Comparison of ENCODE assay signal across 10 cellular contexts in the genomic region with DNA sequence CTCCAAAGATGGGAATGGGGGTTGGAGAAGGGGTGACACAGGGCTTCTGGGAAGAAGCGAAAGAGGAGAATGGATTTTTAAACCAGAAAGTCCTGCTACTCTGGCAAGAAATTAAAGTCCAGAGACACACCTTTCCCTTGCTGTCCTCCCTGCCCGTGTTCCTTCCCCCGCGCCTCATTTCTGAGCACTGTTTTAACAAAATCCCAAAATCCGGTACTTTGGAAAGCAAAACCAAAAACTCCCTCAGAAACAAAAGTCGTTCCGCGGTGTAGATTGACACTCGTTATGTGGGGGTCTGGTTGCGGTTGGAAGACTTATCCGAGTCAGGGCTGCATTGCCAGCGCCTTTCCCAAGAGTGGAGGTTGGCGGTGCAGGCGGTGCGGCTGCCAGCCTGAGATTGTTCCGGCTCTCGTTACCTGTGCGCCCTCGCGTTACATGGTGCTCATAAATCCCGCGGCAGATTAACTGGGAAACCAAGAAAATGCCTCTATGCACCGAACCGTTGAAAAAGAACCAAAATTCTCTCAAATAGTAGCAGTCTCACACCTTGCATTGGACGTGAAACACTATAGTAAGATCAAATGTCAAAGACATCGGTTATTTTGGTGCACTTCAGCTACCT.
DNase-seq lines count a peak whose midpoint lies in the region; ATAC-seq, FAIRE-seq and TF ChIP-seq lines count a peak whose summit lies in the region.
"Had no signal": no experiment of that assay in that cellular context is flagged by ENCODE, and none has a peak within 500 bp of the region (broad histone marks: within the 10 kb centered on the region; RNA-seq: fewer than 3 reads in every experiment).

No MANE protein-coding gene starts in this region.

- H2AFZ ChIP-seq in H9 (ENCODE audit: low read length) (no peak overlapping the region), smooth muscle cell (ENCODE audit: low read depth) (no peak overlapping the region)

- no peak for ATAC-seq in activated T-helper 17 cell treated with anti-CD3 and anti-CD28 coated beads, Interleukin-2, amount 50 U/mL, for 72 hours (replicated peaks)

- no peak overlapping the region for H2BK20ac ChIP-seq in H9 (ENCODE audit: low read depth, low read length, poor library complexity, severe bottlenecking)

- H3K4me3 ChIP-seq in bronchial epithelial cell (ENCODE audit: low read depth, low read length) (no peak overlapping the region), smooth muscle cell (peak overlapping the region; percentile 32), transverse colon (peak overlapping the region in 1 of 4 donors; percentile 26)
- H3K4me3 ChIP-seq: colonic mucosa had no signal

- H3K18ac ChIP-seq in H9 (ENCODE audit: insufficient read length, low read depth, low read length) = no peak overlapping the region

- H3K9ac ChIP-seq in H9 (ENCODE audit: extremely low read depth, insufficient read length, low read length) = no peak overlapping the region
- H3K9ac ChIP-seq in smooth muscle cell (ENCODE audit: low read depth) = no peak overlapping the region
- H3K9ac ChIP-seq: KMS-11 had no signal

- H3K4ac ChIP-seq in H9 (ENCODE audit: low read depth, low read length) = no peak overlapping the region

- no peak overlapping the region for H2BK120ac ChIP-seq in H9 (ENCODE audit: low read depth, low read length, poor library complexity, severe bottlenecking)

- no peak overlapping the region for H2BK5ac ChIP-seq in H9 (ENCODE audit: insufficient read length, low read length)

- H4K91ac ChIP-seq in H9 (ENCODE audit: insufficient read length, low read depth, low read length) = no peak overlapping the region

- H4K20me1 ChIP-seq in H9 (ENCODE audit: control insufficient read depth, insufficient read depth, insufficient read length) (no peaks in the 10 kb centered on the region), smooth muscle cell (ENCODE audit: low read depth) (no peaks in the 10 kb centered on the region)

- H3K36me3 Mint-ChIP-seq in H9 (ENCODE audit: insufficient read depth in 1 of 3, low read depth in 3 of 3) = no peaks in the 10 kb centered on the region
- H3K36me3 Mint-ChIP-seq in activated T-helper 17 cell treated with anti-CD3 and anti-CD28 coated beads, Interleukin-2, amount 50 U/mL, for 72 hours (ENCODE audit: low read depth) = no peaks in the 10 kb centered on the region

- H3K4me1 Mint-ChIP-seq in H9 = peaks cover 66 to 90% of the 10 kb centered on the region in 2 experiments
- H3K4me1 Mint-ChIP-seq in activated T-helper 17 cell treated with anti-CD3 and anti-CD28 coated beads, Interleukin-2, amount 50 U/mL, for 72 hours = peaks cover 8% of the 10 kb centered on the region

- DNase-seq in H9 (no peak), bronchial epithelial cell (ENCODE audit: low read depth) (peak; percentile 7), kidney tubule cell (ENCODE audit: low spot score) (peak; percentile 17), smooth muscle cell (lab: John Stamatoyannopoulos, UW; ENCODE audit: unreplicated experiment) (no peak), transverse colon (no peak), RKO (ENCODE audit: low spot score) (no peak)
- DNase-seq in stimulated activated CD4-positive, alpha-beta T cell treated with anti-CD3 and anti-CD28 coated beads, Interleukin-4, amount 100 ng/mL, for 4 hours = no peak
- DNase-seq: colonic mucosa had no signal

- no peak overlapping the region for H3K14ac ChIP-seq in H9 (ENCODE audit: insufficient read depth, low read length)

- H3K9me3 ChIP-seq in H9 (ENCODE audit: control insufficient read depth, low read depth, low read length) = no peaks in the 10 kb centered on the region
- no peaks in the 10 kb centered on the region for H3K9me3 ChIP-seq in smooth muscle cell (replicated peaks; ENCODE audit: low read depth)
- H3K9me3 ChIP-seq in transverse colon = no peaks in the 10 kb centered on the region
- H3K9me3 ChIP-seq: colonic mucosa had no signal

- peaks cover 100% of the 10 kb centered on the region for H3K27me3 Mint-ChIP-seq in H9 (ENCODE audit: low read depth)
- H3K27me3 Mint-ChIP-seq in activated T-helper 17 cell treated with anti-CD3 and anti-CD28 coated beads, Interleukin-2, amount 50 U/mL, for 72 hours = peaks cover 95% of the 10 kb centered on the region

- H2BK15ac ChIP-seq in H9 (ENCODE audit: low read depth, low read length) = no peak overlapping the region

- no peaks in the 10 kb centered on the region for H3K79me1 ChIP-seq in H9 (ENCODE audit: insufficient read depth, low read depth, low read length, poor library complexity, severe bottlenecking)

- H4K5ac ChIP-seq in H9 (ENCODE audit: insufficient read length, low read depth, low read length) = no peak overlapping the region

- H3K9me3 Mint-ChIP-seq in H9 = peaks cover 2 to 4% of the 10 kb centered on the region in 2 experiments; a peak in 2 of 5 replicates
- peaks cover 4% of the 10 kb centered on the region for H3K9me3 Mint-ChIP-seq in activated T-helper 17 cell treated with anti-CD3 and anti-CD28 coated beads, Interleukin-2, amount 50 U/mL, for 72 hours

- no peak overlapping the region for H3T11ph ChIP-seq in H9 (ENCODE audit: low read length)

- in situ Hi-C loops in transverse colon (cut with MboI; ENCODE audit: low pct_ligation_motif_present in 1 of 4, low pct_unique_long_range_greater_than_20kb in 1 of 4, low sequenced_read_pairs in 3 of 4) = loop anchor here (10.0 to 25.0 kb wide), 3 partner anchors 222 to 1005 kb away; a partner anchor contains a TSS

- H3K36me3 ChIP-seq in bronchial epithelial cell (ENCODE audit: control insufficient read depth, insufficient read depth, low read length) (no peaks in the 10 kb centered on the region), smooth muscle cell (ENCODE audit: low read depth) (no peaks in the 10 kb centered on the region), transverse colon (no peaks in the 10 kb centered on the region)
- H3K36me3 ChIP-seq: colonic mucosa had no signal

- no peaks in the 10 kb centered on the region for H3F3A ChIP-seq in smooth muscle cell (ENCODE audit: low read depth)

- FAIRE-seq in bronchial epithelial cell (lab: Jason Lieb, UNC) = no peak

- H3K4me1 ChIP-seq in H9 (ENCODE audit: insufficient read depth, low read length) = no peaks in the 10 kb centered on the region
- H3K4me1 ChIP-seq in smooth muscle cell (ENCODE audit: low read depth) = peaks cover 64% of the 10 kb centered on the region
- H3K4me1 ChIP-seq in transverse colon = peaks cover 0 to 19% (median 0%) of the 10 kb centered on the region in 4 donors
- H3K4me1 ChIP-seq: colonic mucosa had no signal

- TF ChIP-seq CTCF in H9 (conservative IDR thresholded peaks at IDR 0.05) (no peak), bronchial epithelial cell (IDR thresholded peaks at IDR 0.05; ENCODE audit: insufficient read depth, low read length, severe bottlenecking) (no peak), smooth muscle cell (IDR thresholded peaks at IDR 0.05; ENCODE audit: borderline replicate concordance, insufficient read depth, poor library complexity, severe bottlenecking) (no peak), transverse colon (IDR thresholded peaks at IDR 0.05) (no peak)

- H3K23ac ChIP-seq in H9 (ENCODE audit: insufficient read length, low read depth, low read length) = no peak overlapping the region

- peak overlapping the region; percentile 29 for H3K4me2 ChIP-seq in H9 (ENCODE audit: insufficient read depth, insufficient read length, low read length)
- H3K4me2 ChIP-seq in smooth muscle cell = peak overlapping the region; percentile 91
- H3K4me2 ChIP-seq: KMS-11 had no signal

- no peak overlapping the region for H2AK5ac ChIP-seq in H9 (ENCODE audit: insufficient read length, low read length)

- WGBS in H9 (ENCODE audit: extremely low coverage, insufficient read length, low lambda C conversion rate) = no CpG with 5 or more reads among the region's 26 CpGs
- 5% methylated on average over 26 of the region's 26 CpGs for WGBS in smooth muscle cell (ENCODE audit: low lambda C conversion rate)
- 16 to 22% methylated on average over 6 to 26 of the region's 26 CpGs for WGBS in transverse colon (ENCODE audit: low coverage in 1 of 2), 2 donors

- H3K56ac ChIP-seq in H9 (ENCODE audit: insufficient read length, low read depth, low read length) = no peak overlapping the region

- TF ChIP-seq EP300 in transverse colon (IDR thresholded peaks at IDR 0.05; ENCODE audit: low read depth) = no peak

- H3K27ac ChIP-seq in H9 (ENCODE audit: insufficient read length, low read depth, low read length) (no peak overlapping the region), smooth muscle cell (ENCODE audit: low read depth) (no peak overlapping the region), transverse colon (no peak overlapping the region)
- H3K27ac ChIP-seq: colonic mucosa, KMS-11 had no signal

- H2BK12ac ChIP-seq in H9 (ENCODE audit: insufficient read length, low read depth, low read length) = no peak overlapping the region

- H3K27ac Mint-ChIP-seq in H9 = no peak overlapping the region
- H3K27ac Mint-ChIP-seq in activated T-helper 17 cell treated with anti-CD3 and anti-CD28 coated beads, Interleukin-2, amount 50 U/mL, for 72 hours = no peak overlapping the region

- H3K27me3 ChIP-seq in H9 (ENCODE audit: insufficient read depth, low read length) (peaks cover 90% of the 10 kb centered on the region), bronchial epithelial cell (ENCODE audit: control insufficient read depth, insufficient read depth, low read length) (peaks cover 49% of the 10 kb centered on the region), smooth muscle cell (ENCODE audit: low read depth) (peaks cover 80% of the 10 kb centered on the region), transverse colon (peaks cover 99% of the 10 kb centered on the region)

- H3K79me2 ChIP-seq in H9 (ENCODE audit: insufficient read depth, low read length) = no peaks in the 10 kb centered on the region
- H3K79me2 ChIP-seq in smooth muscle cell (ENCODE audit: low read depth) = no peaks in the 10 kb centered on the region

- intact Hi-C loops in transverse colon (cut with DNase I; ENCODE audit: low total_unique reads) = loop anchor here (1.0 kb wide), 1 partner anchor 251 kb away; no protein-coding TSS in a partner anchor

- H3K23me2 ChIP-seq in H9 (ENCODE audit: insufficient read length, low read depth, low read length, poor library complexity, severe bottlenecking) = peaks cover 23% of the 10 kb centered on the region

- no peak overlapping the region for H4K8ac ChIP-seq in H9 (replicated peaks; ENCODE audit: insufficient read length, low read depth, low read length)

- no peak for TF ChIP-seq POLR2A in transverse colon (IDR thresholded peaks at IDR 0.05)

- peak overlapping the region in 1 of 2 experiments; percentile 24; a peak in 1 of 5 replicates for H3K4me3 Mint-ChIP-seq in H9
- H3K4me3 Mint-ChIP-seq in activated T-helper 17 cell treated with anti-CD3 and anti-CD28 coated beads, Interleukin-2, amount 50 U/mL, for 72 hours = no peak overlapping the region

Comparison
In these comparisons a context has a peak if more than half of its experiments do, and no peak if none do; other contexts are left out.
1. DNase-seq: peak in bronchial epithelial cell (single experiment) and kidney tubule cell (single experiment); none in H9 (single experiment), smooth muscle cell (single experiment), transverse colon (single experiment), RKO (single experiment) and stimulated activated CD4-positive, alpha-beta T cell treated with anti-CD3 and anti-CD28 coated beads, Interleukin-4, amount 100 ng/mL, for 4 hours (0 of 2).